ENCODE assay signal across 8 cellular contexts in the genomic region with DNA sequence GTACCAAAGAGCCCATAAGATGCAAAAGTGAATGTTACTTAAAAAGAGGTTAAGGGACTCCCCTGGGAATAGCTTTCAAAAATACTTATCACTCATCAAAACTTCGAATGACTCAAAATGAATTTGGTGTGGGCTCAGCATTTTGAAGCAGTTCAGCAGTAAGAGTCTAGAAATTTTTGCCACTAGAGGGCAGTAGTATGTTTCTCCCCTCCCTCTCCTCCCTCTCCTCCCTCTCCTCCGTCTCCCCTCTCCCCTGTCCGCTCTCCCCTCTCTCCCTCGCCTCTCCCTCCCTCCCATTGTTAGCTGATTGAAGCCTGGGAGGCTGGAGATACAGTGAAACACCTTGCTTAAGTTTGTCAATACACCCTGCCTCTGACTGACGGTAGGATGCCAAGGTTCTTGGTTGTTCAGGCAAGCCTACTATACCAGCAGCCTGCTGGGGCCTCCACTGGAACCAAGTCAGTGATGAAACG.
DNase-seq lines count a peak whose midpoint lies in the region; ATAC-seq and TF ChIP-seq lines count a peak whose summit lies in the region.

No MANE protein-coding gene starts in this region.

- TF ChIP-seq POLR2A in breast epithelium (IDR thresholded peaks at IDR 0.05), result no peak

- peak; percentile 30 to 82 (median 74) for TF ChIP-seq CTCF in breast epithelium (IDR thresholded peaks at IDR 0.05)

- ATAC-seq in HG02759 (IDR thresholded peaks at IDR 0.05; ENCODE audit: unreplicated experiment), result peak; percentile 89

- intact Hi-C loops in breast epithelium (cut with DNase I; ENCODE audit: low total_unique reads), result loop anchor here (10.0 kb wide), 1 partner anchor 220 kb away; no protein-coding TSS in a partner anchor

- no peaks in the 10 kb centered on the region for H3K4me1 ChIP-seq in breast epithelium

- H3K9me3 ChIP-seq in breast epithelium, result no peaks in the 10 kb centered on the region

- H3K36me3 ChIP-seq in breast epithelium, result no peaks in the 10 kb centered on the region

- DNase-seq in activated gamma-delta T cell treated with Interleukin-2 at 50 U/mL for 16 hours, result peak; percentile 9
- no peak for DNase-seq in activated gamma-delta T cell (lab: John Stamatoyannopoulos, UW)
- DNase-seq in NCI-H1105 treated with DMSO at 0.1 percent for 48 hours (lab: John Stamatoyannopoulos, UW), result peak; percentile 49
- peak; percentile 4 for DNase-seq in T follicular helper cell (ENCODE audit: low read depth)
- DNase-seq in breast epithelium (ENCODE audit: low spot score in 2 of 2), result no peak
- DNase-seq in kidney glomerular epithelial cell (lab: John Stamatoyannopoulos, UW), result peak; percentile 54
- peak; percentile 20 for DNase-seq in stimulated activated CD4-positive, alpha-beta T cell treated with anti-CD3 and anti-CD28 coated beads, Interleukin-4, amount 100 ng/mL, for 1 hour

- no peak overlapping the region for H3K4me3 ChIP-seq in breast epithelium

- H3K27me3 ChIP-seq in breast epithelium, result no peaks in the 10 kb centered on the region

- no peak overlapping the region for H3K27ac ChIP-seq in breast epithelium

Comparison
In these comparisons a context has a peak if more than half of its experiments do, and no peak if none do; other contexts are left out.
1. DNase-seq: peak in activated gamma-delta T cell treated with Interleukin-2 at 50 U/mL for 16 hours (single experiment), NCI-H1105 treated with DMSO at 0.1 percent for 48 hours (single experiment), T follicular helper cell (single experiment), kidney glomerular epithelial cell (single experiment) and stimulated activated CD4-positive, alpha-beta T cell treated with anti-CD3 and anti-CD28 coated beads, Interleukin-4, amount 100 ng/mL, for 1 hour (single experiment); none in activated gamma-delta T cell (single experiment) and breast epithelium (0 of 2).